In genomic region chr5:110916373-110917049, GRCh38 we compare ENCODE assay signal across 9 cellular contexts.
DNase-seq lines count a peak whose midpoint lies in the region; ATAC-seq, FAIRE-seq and TF ChIP-seq lines count a peak whose summit lies in the region.
"Had no signal": no experiment of that assay in that cellular context is flagged by ENCODE, and none has a peak within 500 bp of the region (broad histone marks: within the 10 kb centered on the region; RNA-seq: fewer than 3 reads in every experiment).

No MANE protein-coding gene starts in this region.

- intact Hi-C loops in Calu3 (cut with micrococcal nuclease; ENCODE audit: unreplicated experiment) = no loop called here
- intact Hi-C loops in kidney (cut with DNase I) = no loop called here

- H3K9me1 ChIP-seq in keratinocyte (ENCODE audit: control insufficient read depth, extremely low read depth, insufficient read depth, low read length) = no peaks in the 10 kb centered on the region

- TF ChIP-seq RAD21 in SK-N-SH (IDR thresholded peaks at IDR 0.05; ENCODE audit: low read length) = no peak

- peak; percentile 60 to 96 for TF ChIP-seq EP300 in SK-N-SH (IDR thresholded peaks at IDR 0.05; ENCODE audit: borderline replicate concordance in 1 of 2, low read depth in 1 of 2, low read length in 1 of 2)

- no peaks in the 10 kb centered on the region for H3K36me3 Mint-ChIP-seq in Calu3 (ENCODE audit: insufficient read depth, unreplicated experiment)

- no peaks in the 10 kb centered on the region for H3K36me3 ChIP-seq in SK-N-SH (replicated peaks in 1 of 2; ENCODE audit: control insufficient read depth in 1 of 2, insufficient read depth in 2 of 2, low read length in 1 of 2)
- no peaks in the 10 kb centered on the region for H3K36me3 ChIP-seq in keratinocyte (ENCODE audit: control insufficient read depth in 2 of 2, extremely low read depth in 1 of 2, insufficient read depth in 2 of 2, low read length in 2 of 2)
- no peaks in the 10 kb centered on the region for H3K36me3 ChIP-seq in kidney (ENCODE audit: control insufficient read depth in 1 of 2, insufficient read depth in 2 of 2, low read length in 2 of 2)

- H2AFZ ChIP-seq in SK-N-SH (ENCODE audit: low read depth) (peak overlapping the region; percentile 56; the same call in 1 of the 2 replicates), keratinocyte (ENCODE audit: control insufficient read depth, low read length) (no peak overlapping the region)

- H3K4me3 ChIP-seq in SK-N-SH (ENCODE audit: low read depth in 2 of 2, low read length in 1 of 2) = peak overlapping the region in 1 of 2 experiments; percentile 9; a peak in 3 of 4 replicates
- no peak overlapping the region for H3K4me3 ChIP-seq in keratinocyte (ENCODE audit: control insufficient read depth in 2 of 3, extremely low read depth in 1 of 3, insufficient read depth in 2 of 3, low read depth in 1 of 3, low read length in 3 of 3)
- no peak overlapping the region for H3K4me3 ChIP-seq in kidney (ENCODE audit: low read length in 2 of 2)

- DNase-seq in Calu3 = peak; percentile 21
- DNase-seq in SK-N-SH = no peak
- no peak for DNase-seq in keratinocyte (ENCODE audit: low read depth, low spot score)
- DNase-seq in occipital lobe (lab: John Stamatoyannopoulos, UW) = no peak
- DNase-seq in substantia nigra (lab: John Stamatoyannopoulos, UW) = no peak
- no peak for DNase-seq in activated T-cell treated with anti-CD3 and anti-CD28 coated beads for 4 hours
- DNase-seq in kidney = no peak

- 10% methylated on average over 6 of the region's 6 CpGs for WGBS in SK-N-SH (ENCODE audit: low lambda C conversion rate)

- dilution Hi-C loops in keratinocyte (cut with MboI; ENCODE audit: extremely low pct_ligation_motif_present, low sequenced_read_pairs) = no loop called here

- H3K4me2 ChIP-seq in SK-N-SH (peak overlapping the region; percentile 69), keratinocyte (ENCODE audit: control insufficient read depth, extremely low read depth, insufficient read depth, low read depth, low read length) (peak overlapping the region; percentile 0)

- peak; percentile 54 for ATAC-seq in HG02840 (IDR thresholded peaks at IDR 0.05; ENCODE audit: low FRiP score, unreplicated experiment)

- POLR2A ChIA-PET in SK-N-SH (lab: Yijun Ruan, JAX) = no interaction called here

- H3K27me3 Mint-ChIP-seq in Calu3 (ENCODE audit: unreplicated experiment) = no peaks in the 10 kb centered on the region
- H3K27me3 Mint-ChIP-seq: dendritic cell treated with granulocyte-macrophage colony-stimulating factor and Interleukin-4, amounts not matched to agents 40 ng/mL and 50 ng/mL, for 4 days had no signal

- no peaks in the 10 kb centered on the region for H3K9me3 Mint-ChIP-seq in Calu3 (ENCODE audit: low read depth, unreplicated experiment)

- TF ChIP-seq CTCF in Calu3 (IDR thresholded peaks at IDR 0.05; ENCODE audit: unreplicated experiment) (no peak), SK-N-SH (IDR thresholded peaks at IDR 0.05) (no peak), keratinocyte (optimal IDR thresholded peaks at IDR 0.05 in 1 of 3, IDR thresholded peaks at IDR 0.05 in 1 of 3, conservative IDR thresholded peaks at IDR 0.05 in 1 of 3; ENCODE audit: extremely low read depth in 1 of 3, insufficient read depth in 2 of 3, low read length in 3 of 3) (no peak), kidney (IDR thresholded peaks at IDR 0.05; ENCODE audit: borderline replicate concordance, extremely low read depth, insufficient read depth) (no peak)

- CTCF ChIA-PET in Calu3 (lab: Charles Lee) (interaction anchor here (0.6 kb wide), 1 partner anchor 16 kb away, joined by 3 read pairs; no protein-coding TSS in a partner anchor), SK-N-SH (lab: Yijun Ruan, JAX) (no interaction called here)

- no peaks in the 10 kb centered on the region for H3K9me2 ChIP-seq in SK-N-SH

- H3K9me3 ChIP-seq in SK-N-SH (no peaks in the 10 kb centered on the region), keratinocyte (ENCODE audit: control insufficient read depth, low read depth, low read length) (no peaks in the 10 kb centered on the region), kidney (ENCODE audit: control insufficient read depth in 1 of 2, low read length in 2 of 2) (no peaks in the 10 kb centered on the region)

- H3K27me3 ChIP-seq in SK-N-SH (ENCODE audit: insufficient read depth) = no peaks in the 10 kb centered on the region
- H3K27me3 ChIP-seq in keratinocyte (ENCODE audit: control insufficient read depth, extremely low read depth, insufficient read depth, low read length) = no peaks in the 10 kb centered on the region

- H4K20me1 ChIP-seq in SK-N-SH (ENCODE audit: insufficient read depth) (no peaks in the 10 kb centered on the region), keratinocyte (ENCODE audit: control insufficient read depth, extremely low read depth, insufficient read depth, low read length) (no peaks in the 10 kb centered on the region)

- no TSS peak for BruUV-seq in Calu3 (replicated peaks; lab: Mats Ljungman, UMichigan)

- H3K4me1 Mint-ChIP-seq in Calu3 (ENCODE audit: low read depth, unreplicated experiment) = peaks cover 24% of the 10 kb centered on the region

- peaks cover 30% of the 10 kb centered on the region for H3F3A ChIP-seq in SK-N-SH (replicated peaks; ENCODE audit: insufficient read depth)

- peaks cover 16 to 18% of the 10 kb centered on the region in 2 experiments for H3K4me1 ChIP-seq in SK-N-SH (ENCODE audit: control insufficient read depth in 1 of 2, insufficient read depth in 2 of 2, low read depth in 1 of 2, low read length in 1 of 2)
- peaks cover 6% of the 10 kb centered on the region for H3K4me1 ChIP-seq in keratinocyte (ENCODE audit: control insufficient read depth, extremely low read depth, insufficient read depth, low read length)
- H3K4me1 ChIP-seq in kidney (ENCODE audit: control insufficient read depth in 1 of 2, insufficient read depth in 1 of 2, low read depth in 1 of 2, low read length in 2 of 2) = peaks cover 0 to 2% of the 10 kb centered on the region in 2 donors

- H3K27ac Mint-ChIP-seq in Calu3 (ENCODE audit: unreplicated experiment) = no peak overlapping the region
- H3K27ac Mint-ChIP-seq: dendritic cell treated with granulocyte-macrophage colony-stimulating factor and Interleukin-4, amounts not matched to agents 40 ng/mL and 50 ng/mL, for 4 days had no signal

- FAIRE-seq in keratinocyte (lab: Jason Lieb, UNC) (peak; percentile 67), kidney (lab: Jason Lieb, UNC) (no peak)

- H3K27ac ChIP-seq in SK-N-SH (ENCODE audit: low read depth in 2 of 2, low read length in 1 of 2) (peak overlapping the region; percentile 91 to 95), keratinocyte (ENCODE audit: control insufficient read depth, insufficient read depth, low read length) (no peak overlapping the region), substantia nigra (ENCODE audit: low read depth, low read length, poor library complexity, severe bottlenecking) (no peak overlapping the region), kidney (ENCODE audit: low read depth in 2 of 2, low read length in 2 of 2) (no peak overlapping the region)

- H3K79me2 ChIP-seq in SK-N-SH (ENCODE audit: insufficient read depth) = no peaks in the 10 kb centered on the region
- no peaks in the 10 kb centered on the region for H3K79me2 ChIP-seq in keratinocyte (ENCODE audit: control insufficient read depth, insufficient read depth, low read length)

- H3K9ac ChIP-seq in SK-N-SH = peak overlapping the region; percentile 44; the same call in 1 of the 2 replicates
- no peak overlapping the region for H3K9ac ChIP-seq in keratinocyte (ENCODE audit: control insufficient read depth, extremely low read depth, insufficient read depth, low read length)
- no peak overlapping the region for H3K9ac ChIP-seq in kidney (ENCODE audit: low read length in 2 of 2)

- no peak overlapping the region for H3K4me3 Mint-ChIP-seq in Calu3 (ENCODE audit: low read depth, unreplicated experiment)
- H3K4me3 Mint-ChIP-seq: dendritic cell treated with granulocyte-macrophage colony-stimulating factor and Interleukin-4, amounts not matched to agents 40 ng/mL and 50 ng/mL, for 4 days had no signal

TF ChIP-seq in SK-N-SH, 30 proteins besides CTCF, POLR2A, EP300 and RAD21 (continues in another document):
- TF ChIP-seq SIN3A (IDR thresholded peaks at IDR 0.05; ENCODE audit: borderline replicate concordance, low read depth, low read length) = no peak
- peak; percentile 79; the same call in 1 of the 2 replicates for TF ChIP-seq RXRA (IDR thresholded peaks at IDR 0.05; ENCODE audit: borderline replicate concordance, low read depth)
- TF ChIP-seq YY1 (IDR thresholded peaks at IDR 0.05; ENCODE audit: low read depth) = no peak
- TF ChIP-seq REST (IDR thresholded peaks at IDR 0.05; ENCODE audit: low read depth, low read length) = no peak
- peak; percentile 95 for TF ChIP-seq FOSL2 (IDR thresholded peaks at IDR 0.05; ENCODE audit: borderline replicate concordance, low read depth)

Comparison
In these comparisons a context has a peak if more than half of its experiments do, and no peak if none do; other contexts are left out.
1. H3K27ac ChIP-seq: peak in SK-N-SH (2 of 2); none in keratinocyte (single experiment), substantia nigra (single experiment) and kidney (0 of 2).